ENCODE assay signal across 14 cellular contexts in the genomic region with DNA sequence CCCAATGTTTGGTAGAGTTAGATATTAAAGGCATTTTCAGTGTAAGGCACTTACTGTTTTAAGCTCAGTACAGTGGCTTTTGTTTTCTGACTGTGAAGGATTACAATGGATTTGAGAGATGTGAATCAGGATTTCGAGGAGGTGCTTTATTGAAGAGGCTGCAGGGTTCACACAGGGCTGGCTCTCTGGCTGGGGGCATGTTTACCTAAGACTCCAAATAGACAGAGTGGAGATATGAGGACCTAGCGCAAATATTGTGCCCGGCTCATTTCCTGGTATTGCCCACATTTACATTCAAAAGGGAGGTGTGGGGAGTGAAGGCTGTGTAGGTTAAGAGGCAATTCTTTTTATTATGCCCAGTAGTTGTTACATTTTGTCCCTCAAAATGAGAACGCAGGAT.
A peak's percentile ranks its signal among the peaks of the same experiment; 100 is the strongest.
DNase-seq lines count a peak whose midpoint lies in the region; ATAC-seq and TF ChIP-seq lines count a peak whose summit lies in the region.
"Had no signal": no experiment of that assay in that cellular context is flagged by ENCODE, and none has a peak within 500 bp of the region (broad histone marks: within the 10 kb centered on the region; RNA-seq: fewer than 3 reads in every experiment).

No MANE protein-coding gene starts in this region.

- no peak overlapping the region for H3K4me3 ChIP-seq in lung

- peaks cover 20% of the 10 kb centered on the region for H3K4me1 Mint-ChIP-seq in activated T-helper 1 cell treated with anti-CD3 and anti-CD28 coated beads, Interleukin-12 subunit alpha, Interleukin-12 subunit beta, Interleukin-2, Interleukin-4 antibody, amounts not matched to agents 30 ng/mL and 10 ng/mL and 1 ng/mL, durations not matched to agents 14 hours and 24 hours and 36 hours (ENCODE audit: low read depth)

- no peaks in the 10 kb centered on the region for H3K27me3 ChIP-seq in lung (ENCODE audit: control insufficient read depth, insufficient read depth)

- peaks cover 0 to 2% of the 10 kb centered on the region in 2 donors for H3K4me1 ChIP-seq in lung (ENCODE audit: control insufficient read depth in 2 of 2, insufficient read depth in 2 of 2, low read length in 2 of 2)

- peaks cover 0 to 2% of the 10 kb centered on the region in 2 donors for H3K9me3 ChIP-seq in lung (ENCODE audit: control insufficient read depth in 2 of 2, insufficient read depth in 1 of 2, low read length in 1 of 2)

- ATAC-seq in lung (ENCODE audit: insufficient read depth, low FRiP score) (peak; percentile 50), HG03521 (IDR thresholded peaks at IDR 0.05; ENCODE audit: unreplicated experiment) (no peak)

- WGBS in lung, 2 donors: 43 to 78% methylated on average over 4 of the region's 4 CpGs

- TF ChIP-seq CTCF in lung (IDR thresholded peaks at IDR 0.05; ENCODE audit: control extremely low read depth, extremely low read depth) (no peak), GM20000 (IDR thresholded peaks at IDR 0.05; ENCODE audit: extremely low read depth, missing control alignments) (no peak)

- H3K27me3 Mint-ChIP-seq in activated T-helper 1 cell treated with anti-CD3 and anti-CD28 coated beads, Interleukin-12 subunit alpha, Interleukin-12 subunit beta, Interleukin-2, Interleukin-4 antibody, amounts not matched to agents 30 ng/mL and 10 ng/mL and 1 ng/mL, durations not matched to agents 14 hours and 24 hours and 36 hours (ENCODE audit: insufficient read depth): no peaks in the 10 kb centered on the region
- H3K27me3 Mint-ChIP-seq: activated CD4-positive, alpha-beta memory T cell treated with anti-CD3 and anti-CD28 coated beads for 36 hours had no signal

- no peak overlapping the region for H3K27ac ChIP-seq in lung (ENCODE audit: low read depth in 1 of 2, low read length in 1 of 2)
- H3K27ac ChIP-seq: parathyroid adenoma had no signal

- H3K9me3 Mint-ChIP-seq in activated T-helper 1 cell treated with anti-CD3 and anti-CD28 coated beads, Interleukin-12 subunit alpha, Interleukin-12 subunit beta, Interleukin-2, Interleukin-4 antibody, amounts not matched to agents 30 ng/mL and 10 ng/mL and 1 ng/mL, durations not matched to agents 14 hours and 24 hours and 36 hours: no peaks in the 10 kb centered on the region
- H3K9me3 Mint-ChIP-seq: activated CD4-positive, alpha-beta memory T cell treated with anti-CD3 and anti-CD28 coated beads for 36 hours had no signal

- H3K36me3 ChIP-seq in lung (ENCODE audit: control insufficient read depth in 2 of 2, insufficient read depth in 2 of 2, low read length in 2 of 2): no peaks in the 10 kb centered on the region

- intact Hi-C loops in activated T-helper 1 cell treated with anti-CD3 and anti-CD28 coated beads, Interleukin-12 subunit alpha, Interleukin-12 subunit beta, Interleukin-2, Interleukin-4 antibody, amounts not matched to agents 30 ng/mL and 10 ng/mL and 1 ng/mL, durations not matched to agents 14 hours and 24 hours and 36 hours (cut with micrococcal nuclease): no loop called here

- H3K36me3 Mint-ChIP-seq in activated T-helper 1 cell treated with anti-CD3 and anti-CD28 coated beads, Interleukin-12 subunit alpha, Interleukin-12 subunit beta, Interleukin-2, Interleukin-4 antibody, amounts not matched to agents 30 ng/mL and 10 ng/mL and 1 ng/mL, durations not matched to agents 14 hours and 24 hours and 36 hours (ENCODE audit: low read depth): no peaks in the 10 kb centered on the region
- H3K36me3 Mint-ChIP-seq: activated CD4-positive, alpha-beta memory T cell treated with anti-CD3 and anti-CD28 coated beads for 36 hours had no signal

- no peak overlapping the region for H3K27ac Mint-ChIP-seq in activated T-helper 1 cell treated with anti-CD3 and anti-CD28 coated beads, Interleukin-12 subunit alpha, Interleukin-12 subunit beta, Interleukin-2, Interleukin-4 antibody, amounts not matched to agents 30 ng/mL and 10 ng/mL and 1 ng/mL, durations not matched to agents 14 hours and 24 hours and 36 hours
- H3K27ac Mint-ChIP-seq: activated CD4-positive, alpha-beta memory T cell treated with anti-CD3 and anti-CD28 coated beads for 36 hours had no signal

- no peak overlapping the region for H3K4me3 Mint-ChIP-seq in activated T-helper 1 cell treated with anti-CD3 and anti-CD28 coated beads, Interleukin-12 subunit alpha, Interleukin-12 subunit beta, Interleukin-2, Interleukin-4 antibody, amounts not matched to agents 30 ng/mL and 10 ng/mL and 1 ng/mL, durations not matched to agents 14 hours and 24 hours and 36 hours
- H3K4me3 Mint-ChIP-seq: activated CD4-positive, alpha-beta memory T cell treated with anti-CD3 and anti-CD28 coated beads for 36 hours had no signal

- DNase-seq in DMS53 treated with DMSO at 0.1 percent for 48 hours (lab: John Stamatoyannopoulos, UW; ENCODE audit: unreplicated experiment): peak; percentile 88
- DNase-seq in NCI-H128 (lab: John Stamatoyannopoulos, UW; ENCODE audit: unreplicated experiment): peak; percentile 36
- peak; percentile 75 to 83 for DNase-seq in SHP77 (lab: John Stamatoyannopoulos, UW)
- peak; percentile 41 for DNase-seq in lung (ENCODE audit: low spot score)
- DNase-seq in GM20000 (ENCODE audit: low spot score): no peak
- no peak for DNase-seq in activated T-helper 1 cell treated with anti-CD3 and anti-CD28 coated beads, Interleukin-12 subunit alpha, Interleukin-12 subunit beta, Interleukin-2, Interleukin-4 antibody, amounts not matched to agents 30 ng/mL and 10 ng/mL and 1 ng/mL, durations not matched to agents 14 hours and 24 hours and 36 hours (ENCODE audit: low spot score)
- no peak for DNase-seq in AML-193 (lab: John Stamatoyannopoulos, UW)
- DNase-seq: head of caudate nucleus; Karpas-422; mammary epithelial cell; NK-92 treated with Interleukin-12 subunit alpha and Interleukin-12 subunit beta, amount 100 ng/mL, for 24 hours had no signal

Comparison
In these comparisons a context has a peak if more than half of its experiments do, and no peak if none do; other contexts are left out.
1. DNase-seq: peak in DMS53 treated with DMSO at 0.1 percent for 48 hours (single experiment), NCI-H128 (single experiment), SHP77 (2 of 2) and lung (single experiment); none in GM20000 (single experiment), activated T-helper 1 cell treated with anti-CD3 and anti-CD28 coated beads, Interleukin-12 subunit alpha, Interleukin-12 subunit beta, Interleukin-2, Interleukin-4 antibody, amounts not matched to agents 30 ng/mL and 10 ng/mL and 1 ng/mL, durations not matched to agents 14 hours and 24 hours and 36 hours (single experiment) and AML-193 (0 of 2).